ENCODE assay signal across 1 cellular context in the genomic region with DNA sequence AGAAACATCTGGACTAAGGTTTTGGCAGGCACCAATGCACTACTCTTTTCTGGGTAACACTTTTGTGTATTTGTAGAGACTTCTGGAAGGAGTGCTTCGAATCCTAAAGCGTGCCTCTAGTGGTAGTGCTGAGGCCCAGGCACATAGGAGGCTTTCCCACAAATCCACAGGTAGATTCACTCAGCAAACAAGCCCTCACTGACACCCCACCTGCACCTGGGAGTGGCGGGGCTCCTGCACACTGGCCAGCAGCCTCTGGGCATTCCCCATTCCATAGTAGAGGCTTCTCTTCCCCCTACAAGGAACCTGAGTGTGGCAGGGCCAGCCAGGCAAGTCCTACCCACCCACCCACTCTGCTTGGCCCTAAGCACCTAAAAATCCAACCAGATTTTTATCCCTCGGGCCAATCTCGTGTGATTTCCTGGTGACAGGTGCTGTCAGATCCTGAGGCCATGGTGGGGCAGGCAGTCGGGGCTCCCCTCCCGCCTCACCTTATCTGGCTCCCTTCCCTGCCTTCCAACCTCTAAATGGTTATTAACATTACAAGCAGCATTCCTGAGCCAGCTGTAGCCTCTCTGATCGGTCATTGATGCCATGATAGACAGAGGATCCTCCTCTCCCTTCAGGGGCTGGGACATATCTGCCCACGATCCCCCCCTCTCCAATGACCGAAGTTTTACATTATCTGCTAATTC.
TF ChIP-seq lines count a peak whose summit lies in the region.

No MANE protein-coding gene starts in this region.

TF ChIP-seq in HepG2, 621 proteins besides CTCF, POLR2A, EP300 and RAD21 (continued from another document):
- TF ChIP-seq, protein P1, sequence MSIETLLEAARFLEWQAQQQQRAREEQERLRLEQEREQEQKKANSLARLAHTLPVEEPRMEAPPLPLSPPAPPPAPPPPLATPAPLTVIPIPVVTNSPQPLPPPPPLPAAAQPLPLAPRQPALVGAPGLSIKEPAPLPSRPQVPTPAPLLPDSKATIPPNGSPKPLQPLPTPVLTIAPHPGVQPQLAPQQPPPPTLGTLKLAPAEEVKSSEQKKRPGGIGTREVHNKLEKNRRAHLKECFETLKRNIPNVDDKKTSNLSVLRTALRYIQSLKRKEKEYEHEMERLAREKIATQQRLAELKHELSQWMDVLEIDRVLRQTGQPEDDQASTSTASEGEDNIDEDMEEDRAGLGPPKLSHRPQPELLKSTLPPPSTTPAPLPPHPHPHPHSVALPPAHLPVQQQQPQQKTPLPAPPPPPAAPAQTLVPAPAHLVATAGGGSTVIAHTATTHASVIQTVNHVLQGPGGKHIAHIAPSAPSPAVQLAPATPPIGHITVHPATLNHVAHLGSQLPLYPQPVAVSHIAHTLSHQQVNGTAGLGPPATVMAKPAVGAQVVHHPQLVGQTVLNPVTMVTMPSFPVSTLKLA (IDR thresholded peaks at IDR 0.05), result no peak
TF ChIP-seq in HepG2: peak in this region for 1.
